Comparison of ENCODE assay signal across 35 cellular contexts in the genomic region with DNA sequence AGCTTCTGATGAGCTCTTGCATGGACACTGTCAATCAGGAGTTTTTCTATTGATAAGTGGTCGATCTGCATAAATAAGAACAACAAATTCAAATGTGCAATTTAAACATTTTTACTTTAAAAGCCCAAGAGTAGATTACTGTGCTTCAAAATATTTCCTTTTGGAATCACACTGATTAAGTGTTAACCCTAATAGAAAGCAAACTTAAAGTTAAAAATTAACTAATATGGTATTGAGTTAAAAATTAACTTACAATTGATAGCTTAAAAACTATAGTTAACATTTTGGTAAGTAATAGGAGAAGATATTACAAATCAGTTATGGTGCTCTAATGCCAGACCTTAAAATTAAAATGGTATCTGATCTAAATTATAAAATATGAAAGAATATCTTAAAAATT.
"Had no signal": no experiment of that assay in that cellular context is flagged by ENCODE, and none has a peak within 500 bp of the region (broad histone marks: within the 10 kb centered on the region; RNA-seq: fewer than 3 reads in every experiment).

No MANE protein-coding gene starts in this region.

- H3K27ac Mint-ChIP-seq: activated CD4-positive, alpha-beta T cell treated with anti-CD3 and anti-CD28 coated beads, Interleukin-2, amount 10 ng/mL, durations not matched to agents 24 days and 14 days; activated CD8-positive, alpha-beta T cell treated with anti-CD3 and anti-CD28 coated beads for 36 hours; activated naive CD8-positive, alpha-beta T cell treated with anti-CD3 and anti-CD28 coated beads for 36 hours; activated T-cell treated with anti-CD3 and anti-CD28 coated beads, Interleukin-2, amount 50 U/mL, for 72 hours; activated T-helper 17 cell treated with anti-CD3 and anti-CD28 coated beads, Interleukin-2, amount 50 U/mL, for 72 hours had no signal

- H3K27me3 Mint-ChIP-seq: activated CD4-positive, alpha-beta T cell treated with anti-CD3 and anti-CD28 coated beads, Interleukin-2, amount 10 ng/mL, durations not matched to agents 24 days and 14 days; activated CD8-positive, alpha-beta T cell treated with anti-CD3 and anti-CD28 coated beads for 36 hours; activated naive CD8-positive, alpha-beta T cell treated with anti-CD3 and anti-CD28 coated beads for 36 hours; activated T-helper 17 cell treated with anti-CD3 and anti-CD28 coated beads, Interleukin-2, amount 50 U/mL, for 72 hours had no signal

- H3K9me3 ChIP-seq: Peyer's patch had no signal

- H3K4me2 ChIP-seq: KMS-11 had no signal

- H3K27ac ChIP-seq: cardiac muscle cell, KMS-11, Peyer's patch, RWPE1, WERI-Rb-1 had no signal

- H3K27me3 ChIP-seq: cardiac muscle cell, Peyer's patch had no signal

- H3K9me3 Mint-ChIP-seq: activated CD4-positive, alpha-beta T cell treated with anti-CD3 and anti-CD28 coated beads, Interleukin-2, amount 10 ng/mL, durations not matched to agents 24 days and 14 days; activated CD8-positive, alpha-beta T cell treated with anti-CD3 and anti-CD28 coated beads for 36 hours; activated naive CD8-positive, alpha-beta T cell treated with anti-CD3 and anti-CD28 coated beads for 36 hours; activated T-cell treated with anti-CD3 and anti-CD28 coated beads, Interleukin-2, amount 50 U/mL, for 72 hours; activated T-helper 17 cell treated with anti-CD3 and anti-CD28 coated beads, Interleukin-2, amount 50 U/mL, for 72 hours had no signal

- H3K4me3 ChIP-seq: cardiac muscle cell, Peyer's patch had no signal

- H3K9ac ChIP-seq: KMS-11 had no signal

- ATAC-seq: activated CD8-positive, alpha-beta T cell treated with anti-CD3 and anti-CD28 coated beads for 36 hours; activated T-cell treated with anti-CD3 and anti-CD28 coated beads, Interleukin-2, amount 50 U/mL, for 72 hours; activated T-helper 17 cell treated with anti-CD3 and anti-CD28 coated beads, Interleukin-2, amount 50 U/mL, for 72 hours; PC-3; Right ventricle myocardium inferior had no signal

- H3K4me1 Mint-ChIP-seq: activated CD4-positive, alpha-beta T cell treated with anti-CD3 and anti-CD28 coated beads, Interleukin-2, amount 10 ng/mL, durations not matched to agents 24 days and 14 days; activated T-helper 17 cell treated with anti-CD3 and anti-CD28 coated beads, Interleukin-2, amount 50 U/mL, for 72 hours had no signal

- DNase-seq: activated CD4-positive, alpha-beta T cell treated with anti-CD3 and anti-CD28 coated beads for 1 hour; activated CD4-positive, alpha-beta T cell treated with anti-CD3 and anti-CD28 coated beads, Interleukin-2, amount 10 ng/mL, durations not matched to agents 24 days and 14 days; activated CD4-positive, alpha-beta T cell treated with anti-CD3 and anti-CD28 coated beads, Interleukin-2, amount 50 U/mL, for 4 hours; activated CD4-positive, CD25-positive, alpha-beta regulatory T cell; activated CD8-positive, alpha-beta T cell treated with anti-CD3 and anti-CD28 coated beads for 36 hours; activated effector memory CD4-positive, alpha-beta T cell treated with anti-CD3 and anti-CD28 coated beads, Interleukin-2, amount 50 U/mL, for 16 hours; activated naive CD4-positive, alpha-beta T cell; activated naive CD4-positive, alpha-beta T cell treated with anti-CD3 and anti-CD28 coated beads, Interleukin-2, amount 50 U/mL, for 16 hours; activated naive CD8-positive, alpha-beta T cell treated with anti-CD3 and anti-CD28 coated beads for 36 hours; activated T-cell treated with anti-CD3 and anti-CD28 coated beads, Interleukin-2, amount 50 U/mL, for 1 hour; activated T-cell treated with anti-CD3 and anti-CD28 coated beads, Interleukin-2, amount 50 U/mL, for 72 hours; amniotic stem cell; aorta; NCI-H1105; NCI-H1417 treated with DMSO at 0.1 percent for 48 hours; NCI-H1694; NCI-H1930; NCI-H2081 treated with DMSO at 0.1 percent for 48 hours; NCI-H226; NCI-H446 treated with DMSO at 0.1 percent for 48 hours; NCI-H524; NCI-H69; PC-3; Peyer's patch; SIG-M5; SW 1271; T-helper 1 cell; T-helper 2 cell; T-helper 9 cell; WERI-Rb-1 had no signal

- H3K4me1 ChIP-seq: Peyer's patch had no signal

- H3K4me3 Mint-ChIP-seq: activated CD4-positive, alpha-beta T cell treated with anti-CD3 and anti-CD28 coated beads, Interleukin-2, amount 10 ng/mL, durations not matched to agents 24 days and 14 days; activated CD8-positive, alpha-beta T cell treated with anti-CD3 and anti-CD28 coated beads for 36 hours; activated naive CD8-positive, alpha-beta T cell treated with anti-CD3 and anti-CD28 coated beads for 36 hours; activated T-cell treated with anti-CD3 and anti-CD28 coated beads, Interleukin-2, amount 50 U/mL, for 72 hours; activated T-helper 17 cell treated with anti-CD3 and anti-CD28 coated beads, Interleukin-2, amount 50 U/mL, for 72 hours had no signal
